ENCODE assay signal across 21 cellular contexts in genomic region chr6:28274888-28275287, GRCh38. TPM values are rescaled to one million over a fixed set of nuclear protein-coding genes. Genes with fewer than 3 reads are reported as not detected.
DNase-seq lines count a peak whose midpoint lies in the region; ATAC-seq and TF ChIP-seq lines count a peak whose summit lies in the region.
"Had no signal": no experiment of that assay in that cellular context is flagged by ENCODE, and none has a peak within 500 bp of the region (broad histone marks: within the 10 kb centered on the region; RNA-seq: fewer than 3 reads in every experiment).

No MANE protein-coding gene starts in this region.

- peaks cover 13% of the 10 kb centered on the region for H3K36me3 ChIP-seq in smooth muscle cell (ENCODE audit: low read depth)

- DNase-seq in activated CD4-positive, alpha-beta T cell treated with anti-CD3 and anti-CD28 coated beads, Interleukin-2, amount 10 ng/mL, durations not matched to agents 24 days and 14 days: no peak
- no peak for DNase-seq in activated CD4-positive, alpha-beta T cell treated with anti-CD3 and anti-CD28 coated beads for 48 hours
- no peak for DNase-seq in CD4-positive, alpha-beta T cell
- DNase-seq in OCI-M1 (lab: John Stamatoyannopoulos, UW): peak; percentile 62
- DNase-seq in smooth muscle cell (lab: John Stamatoyannopoulos, UW; ENCODE audit: unreplicated experiment): no peak
- no peak for DNase-seq in NCI-H1694 (lab: John Stamatoyannopoulos, UW)
- no peak for DNase-seq in NCI-H2107 (lab: John Stamatoyannopoulos, UW)
- DNase-seq: GDM1, MV-4-11, NCI-H1417, NCI-H1930, NCI-H2171 treated with DMSO at 0.1 percent for 48 hours, NCI-H748 treated with DMSO at 0.1 percent for 48 hours, PC-3 had no signal

- no peaks in the 10 kb centered on the region for H3K79me2 ChIP-seq in smooth muscle cell (ENCODE audit: low read depth)

- no peak overlapping the region for H3K27ac ChIP-seq in CD4-positive, alpha-beta T cell (ENCODE audit: low read depth, low read length)
- H3K27ac ChIP-seq in smooth muscle cell (ENCODE audit: low read depth): no peak overlapping the region
- H3K27ac ChIP-seq: BLaER1, RWPE1 had no signal

- H3K27me3 ChIP-seq in CD4-positive, alpha-beta T cell (ENCODE audit: control insufficient read depth, insufficient read depth, low read length): no peaks in the 10 kb centered on the region
- H3K27me3 ChIP-seq in smooth muscle cell (ENCODE audit: low read depth): no peaks in the 10 kb centered on the region

- no peak for TF ChIP-seq CTCF in CD4-positive, alpha-beta T cell (IDR thresholded peaks at IDR 0.05)
- no peak for TF ChIP-seq CTCF in smooth muscle cell (IDR thresholded peaks at IDR 0.05; ENCODE audit: borderline replicate concordance, insufficient read depth, poor library complexity, severe bottlenecking)

- CTCF ChIA-PET in CD4-positive, alpha-beta T cell (lab: Charles Lee): interaction anchor here (1.0 kb wide), 1 partner anchor 81 kb away, joined by 3 read pairs; no protein-coding TSS in a partner anchor

- peaks cover 7% of the 10 kb centered on the region for H3K4me1 Mint-ChIP-seq in activated CD4-positive, alpha-beta T cell treated with anti-CD3 and anti-CD28 coated beads, Interleukin-2, amount 10 ng/mL, durations not matched to agents 24 days and 14 days
- H3K4me1 Mint-ChIP-seq in CD4-positive, alpha-beta T cell (ENCODE audit: low read depth): peaks cover 16% of the 10 kb centered on the region
- peaks cover 20% of the 10 kb centered on the region for H3K4me1 Mint-ChIP-seq in dendritic cell treated with granulocyte-macrophage colony-stimulating factor and Interleukin-4, amounts not matched to agents 40 ng/mL and 50 ng/mL, for 4 days (ENCODE audit: low read depth)
- H3K4me1 Mint-ChIP-seq: GM23338 had no signal

- ATAC-seq in CD4-positive, alpha-beta T cell (ENCODE audit: poor library complexity): no peak
- ATAC-seq: GM12878, GM23338, HCT116, PC-3 had no signal

- H3F3A ChIP-seq in smooth muscle cell (ENCODE audit: low read depth): no peaks in the 10 kb centered on the region

- H3K4me3 Mint-ChIP-seq in activated CD4-positive, alpha-beta T cell treated with anti-CD3 and anti-CD28 coated beads, Interleukin-2, amount 10 ng/mL, durations not matched to agents 24 days and 14 days: peak overlapping the region; percentile 0
- no peak overlapping the region for H3K4me3 Mint-ChIP-seq in CD4-positive, alpha-beta T cell
- H3K4me3 Mint-ChIP-seq in dendritic cell treated with granulocyte-macrophage colony-stimulating factor and Interleukin-4, amounts not matched to agents 40 ng/mL and 50 ng/mL, for 4 days: no peak overlapping the region
- H3K4me3 Mint-ChIP-seq: GM23338 had no signal

- no peaks in the 10 kb centered on the region for H3K4me1 ChIP-seq in smooth muscle cell (ENCODE audit: low read depth)
- H3K4me1 ChIP-seq: BLaER1 had no signal

- H3K4me3 ChIP-seq in smooth muscle cell: no peak overlapping the region
- H3K4me3 ChIP-seq: BLaER1, GM12878, GM23338 had no signal

- H3K36me3 Mint-ChIP-seq in activated CD4-positive, alpha-beta T cell treated with anti-CD3 and anti-CD28 coated beads, Interleukin-2, amount 10 ng/mL, durations not matched to agents 24 days and 14 days (ENCODE audit: low read depth): peaks cover 42% of the 10 kb centered on the region
- peaks cover 85% of the 10 kb centered on the region for H3K36me3 Mint-ChIP-seq in CD4-positive, alpha-beta T cell (ENCODE audit: low read depth)
- H3K36me3 Mint-ChIP-seq in dendritic cell treated with granulocyte-macrophage colony-stimulating factor and Interleukin-4, amounts not matched to agents 40 ng/mL and 50 ng/mL, for 4 days (ENCODE audit: low read depth): peaks cover 64% of the 10 kb centered on the region

- intact Hi-C loops in activated CD4-positive, alpha-beta T cell treated with anti-CD3 and anti-CD28 coated beads, Interleukin-2, amount 10 ng/mL, durations not matched to agents 24 days and 14 days (cut with micrococcal nuclease): no loop called here
- intact Hi-C loops in CD4-positive, alpha-beta T cell (cut with DNase I, micrococcal nuclease): no loop called here
- intact Hi-C loops in dendritic cell treated with granulocyte-macrophage colony-stimulating factor and Interleukin-4, amounts not matched to agents 40 ng/mL and 50 ng/mL, for 4 days (cut with micrococcal nuclease): no loop called here

- H3K9me3 ChIP-seq in CD4-positive, alpha-beta T cell (ENCODE audit: control insufficient read depth, low read length): no peaks in the 10 kb centered on the region
- H3K9me3 ChIP-seq in smooth muscle cell (replicated peaks; ENCODE audit: low read depth): no peaks in the 10 kb centered on the region
- H3K9me3 ChIP-seq: BLaER1 had no signal

- POLR2A ChIA-PET in CD4-positive, alpha-beta T cell (lab: Charles Lee): no interaction called here

- H3K9ac ChIP-seq in smooth muscle cell (ENCODE audit: low read depth): no peak overlapping the region
- H3K9ac ChIP-seq: BLaER1 had no signal

- no peak overlapping the region for H2AFZ ChIP-seq in smooth muscle cell (ENCODE audit: low read depth)
- H2AFZ ChIP-seq: GM23338 had no signal

- H3K4me2 ChIP-seq in smooth muscle cell: no peak overlapping the region
- H3K4me2 ChIP-seq: BLaER1, GM23338 had no signal

- H3K27me3 Mint-ChIP-seq in activated CD4-positive, alpha-beta T cell treated with anti-CD3 and anti-CD28 coated beads, Interleukin-2, amount 10 ng/mL, durations not matched to agents 24 days and 14 days: no peaks in the 10 kb centered on the region
- no peaks in the 10 kb centered on the region for H3K27me3 Mint-ChIP-seq in CD4-positive, alpha-beta T cell
- H3K27me3 Mint-ChIP-seq in dendritic cell treated with granulocyte-macrophage colony-stimulating factor and Interleukin-4, amounts not matched to agents 40 ng/mL and 50 ng/mL, for 4 days: peaks cover 3% of the 10 kb centered on the region

- H3K9me3 Mint-ChIP-seq in activated CD4-positive, alpha-beta T cell treated with anti-CD3 and anti-CD28 coated beads, Interleukin-2, amount 10 ng/mL, durations not matched to agents 24 days and 14 days: no peaks in the 10 kb centered on the region
- no peaks in the 10 kb centered on the region for H3K9me3 Mint-ChIP-seq in CD4-positive, alpha-beta T cell
- no peaks in the 10 kb centered on the region for H3K9me3 Mint-ChIP-seq in dendritic cell treated with granulocyte-macrophage colony-stimulating factor and Interleukin-4, amounts not matched to agents 40 ng/mL and 50 ng/mL, for 4 days
- H3K9me3 Mint-ChIP-seq: GM23338 had no signal

- peak overlapping the region; percentile 1 for H3K27ac Mint-ChIP-seq in activated CD4-positive, alpha-beta T cell treated with anti-CD3 and anti-CD28 coated beads, Interleukin-2, amount 10 ng/mL, durations not matched to agents 24 days and 14 days
- H3K27ac Mint-ChIP-seq in CD4-positive, alpha-beta T cell: peak overlapping the region; percentile 34
- peak overlapping the region; percentile 16 for H3K27ac Mint-ChIP-seq in dendritic cell treated with granulocyte-macrophage colony-stimulating factor and Interleukin-4, amounts not matched to agents 40 ng/mL and 50 ng/mL, for 4 days
- H3K27ac Mint-ChIP-seq: GM23338 had no signal

- H4K20me1 ChIP-seq in smooth muscle cell (ENCODE audit: low read depth): no peaks in the 10 kb centered on the region
- H4K20me1 ChIP-seq: BLaER1 had no signal

RNA-seq across cellular contexts. Expression of gene PGBD1, which starts 6.5 kb away (rescaled TPM):
- 1.8 and 2.5 TPM in 2 replicates for total RNA-seq in activated CD4-positive, alpha-beta T cell treated with anti-CD3 and anti-CD28 coated beads, Interleukin-2, amount 10 ng/mL, durations not matched to agents 24 days and 14 days
- total RNA-seq in CD4-positive, alpha-beta T cell: 1 to 10 TPM; 1.3 to 1.4 TPM
- 9.2 and 15.1 TPM in 2 replicates for total RNA-seq in smooth muscle cell
- polyA plus RNA-seq in smooth muscle cell: 8.1 and 9.7 TPM in 2 replicates

RNA-seq across cellular contexts. Expression of gene ZSCAN26, which starts 7.9 kb away (rescaled TPM):
- 5.9 and 7.7 TPM in 2 replicates for total RNA-seq in activated CD4-positive, alpha-beta T cell treated with anti-CD3 and anti-CD28 coated beads, Interleukin-2, amount 10 ng/mL, durations not matched to agents 24 days and 14 days
- total RNA-seq in CD4-positive, alpha-beta T cell: 1 to 10 TPM; 6.2 to 8.0 TPM
- total RNA-seq in smooth muscle cell: 16.1 and 22.4 TPM in 2 replicates
- polyA plus RNA-seq in smooth muscle cell: 7.0 and 10.7 TPM in 2 replicates

RNA-seq across cellular contexts. Expression of gene NKAPL, which starts 15.8 kb away (rescaled TPM):
- not detected in 2 replicates for total RNA-seq in activated CD4-positive, alpha-beta T cell treated with anti-CD3 and anti-CD28 coated beads, Interleukin-2, amount 10 ng/mL, durations not matched to agents 24 days and 14 days
- total RNA-seq in CD4-positive, alpha-beta T cell: not detected
- total RNA-seq in smooth muscle cell: not detected in 2 replicates
- polyA plus RNA-seq in smooth muscle cell: 0.18 and 0.28 TPM in 2 replicates
- total RNA-seq: NCI-H460, PC-3 had no signal

RNA-seq across cellular contexts. Expression of gene ZKSCAN4, which starts 22.8 kb away (rescaled TPM):
- total RNA-seq in activated CD4-positive, alpha-beta T cell treated with anti-CD3 and anti-CD28 coated beads, Interleukin-2, amount 10 ng/mL, durations not matched to agents 24 days and 14 days: 3.8 and 4.9 TPM in 2 replicates
- 1 to 10 TPM in 1 of 2 experiments, under 1 TPM in 1; 0.84 to 1.6 TPM for total RNA-seq in CD4-positive, alpha-beta T cell
- 4.5 and 5.1 TPM in 2 replicates for total RNA-seq in smooth muscle cell
- polyA plus RNA-seq in smooth muscle cell: 5.2 TPM in 2 replicates

RNA-seq across cellular contexts. Expression of gene ZSCAN9, which starts 49.8 kb away (rescaled TPM):
- 5.2 and 6.3 TPM in 2 replicates for total RNA-seq in activated CD4-positive, alpha-beta T cell treated with anti-CD3 and anti-CD28 coated beads, Interleukin-2, amount 10 ng/mL, durations not matched to agents 24 days and 14 days
- under 1 TPM; 0.85 to 0.89 TPM for total RNA-seq in CD4-positive, alpha-beta T cell
- 18.3 and 18.4 TPM in 2 replicates for total RNA-seq in smooth muscle cell
- polyA plus RNA-seq in smooth muscle cell: 7.3 and 12.4 TPM in 2 replicates
